ENCODE assay signal across 8 cellular contexts in genomic region chrX:9466115-9466495, GRCh38. TPM values are rescaled to one million over a fixed set of nuclear protein-coding genes. Genes with fewer than 3 reads are reported as not detected.
A peak's percentile ranks its signal among the peaks of the same experiment; 100 is the strongest.
DNase-seq lines count a peak whose midpoint lies in the region; ATAC-seq and TF ChIP-seq lines count a peak whose summit lies in the region.

No MANE protein-coding gene starts in this region.

- ATAC-seq in activated CD8-positive, alpha-beta T cell treated with anti-CD3 and anti-CD28 coated beads, Interleukin-2, amount 10 ng/mL, durations not matched to agents 7 days and 5 days, result peak; percentile 4
- ATAC-seq in gastroesophageal sphincter (no peak), GM18870 (IDR thresholded peaks at IDR 0.05; ENCODE audit: unreplicated experiment) (no peak)

- TF ChIP-seq POLR2A in gastroesophageal sphincter (IDR thresholded peaks at IDR 0.05), result no peak

- H3K9me2 ChIP-seq in DOHH2 (replicated peaks; ENCODE audit: control insufficient read depth, low read length), result no peaks in the 10 kb centered on the region

- peaks cover 33% of the 10 kb centered on the region for H3K4me1 ChIP-seq in DOHH2 (ENCODE audit: control insufficient read depth, low read length)
- peaks cover 0 to 51% (median 3%) of the 10 kb centered on the region in 3 donors for H3K4me1 ChIP-seq in gastroesophageal sphincter
- peaks cover 10 to 43% of the 10 kb centered on the region in 2 experiments for H3K4me1 ChIP-seq in neutrophil (ENCODE audit: control insufficient read depth in 1 of 2, insufficient read depth in 1 of 2, low read depth in 1 of 2, low read length in 1 of 2)

- H3K79me2 ChIP-seq in DOHH2 (ENCODE audit: control insufficient read depth, low read length), result peaks cover 53% of the 10 kb centered on the region

- peaks cover 13% of the 10 kb centered on the region for H3K36me3 Mint-ChIP-seq in activated CD8-positive, alpha-beta T cell treated with anti-CD3 and anti-CD28 coated beads, Interleukin-2, amount 10 ng/mL, durations not matched to agents 7 days and 5 days (ENCODE audit: low read depth)

- peak overlapping the region; percentile 76 for H3K4me3 ChIP-seq in DOHH2 (ENCODE audit: low read length)
- H3K4me3 ChIP-seq in gastroesophageal sphincter, result peak overlapping the region; percentile 76 to 77
- peak overlapping the region; percentile 74 for H3K4me3 ChIP-seq in neutrophil (ENCODE audit: low read depth in 1 of 2, low read length in 1 of 2)

- peak; percentile 49 for DNase-seq in HK-2 (ENCODE audit: unreplicated experiment)
- peak; percentile 32 for DNase-seq in activated CD8-positive, alpha-beta T cell treated with anti-CD3 and anti-CD28 coated beads, Interleukin-2, amount 10 ng/mL, durations not matched to agents 7 days and 5 days
- no peak for DNase-seq in GDM1 (lab: John Stamatoyannopoulos, UW)
- no peak for DNase-seq in NCI-H774 (lab: John Stamatoyannopoulos, UW)

- peak overlapping the region; percentile 60 for H3K27ac Mint-ChIP-seq in activated CD8-positive, alpha-beta T cell treated with anti-CD3 and anti-CD28 coated beads, Interleukin-2, amount 10 ng/mL, durations not matched to agents 7 days and 5 days

- peak overlapping the region; percentile 65 for H3K4me2 ChIP-seq in DOHH2 (ENCODE audit: low read length)

- no peaks in the 10 kb centered on the region for H3K27me3 Mint-ChIP-seq in activated CD8-positive, alpha-beta T cell treated with anti-CD3 and anti-CD28 coated beads, Interleukin-2, amount 10 ng/mL, durations not matched to agents 7 days and 5 days (ENCODE audit: low read depth)

- no peak for TF ChIP-seq EP300 in gastroesophageal sphincter (IDR thresholded peaks at IDR 0.05)

- H4K20me1 ChIP-seq in DOHH2 (ENCODE audit: control insufficient read depth, insufficient read depth, low read depth, low read length), result no peaks in the 10 kb centered on the region; the same call in 1 of the 2 replicates

- 0 out of 2 replicates have a peak, but pooled peaks cover 3% of the 10 kb centered on the region for H3K36me3 ChIP-seq in DOHH2 (ENCODE audit: control insufficient read depth, low read length)
- H3K36me3 ChIP-seq in gastroesophageal sphincter, result no peaks in the 10 kb centered on the region
- peaks cover 10% of the 10 kb centered on the region for H3K36me3 ChIP-seq in neutrophil

- no peaks in the 10 kb centered on the region for H3K27me3 ChIP-seq in DOHH2 (ENCODE audit: control insufficient read depth, low read length)
- no peaks in the 10 kb centered on the region for H3K27me3 ChIP-seq in gastroesophageal sphincter
- H3K27me3 ChIP-seq in neutrophil, result peaks cover 10% of the 10 kb centered on the region

- H3F3A ChIP-seq in DOHH2 (ENCODE audit: control insufficient read depth, insufficient read depth), result 0 out of 2 replicates have a peak, but pooled peaks cover 3% of the 10 kb centered on the region

- peaks cover 40% of the 10 kb centered on the region for H3K4me1 Mint-ChIP-seq in activated CD8-positive, alpha-beta T cell treated with anti-CD3 and anti-CD28 coated beads, Interleukin-2, amount 10 ng/mL, durations not matched to agents 7 days and 5 days (ENCODE audit: low read depth)

- peak overlapping the region; percentile 72 for H3K4me3 Mint-ChIP-seq in activated CD8-positive, alpha-beta T cell treated with anti-CD3 and anti-CD28 coated beads, Interleukin-2, amount 10 ng/mL, durations not matched to agents 7 days and 5 days

- CTCF ChIA-PET in activated CD8-positive, alpha-beta T cell treated with anti-CD3 and anti-CD28 coated beads, Interleukin-2, amount 10 ng/mL, durations not matched to agents 7 days and 5 days (lab: Charles Lee), result no interaction called here

- no CpG with 5 or more reads among the region's 31 CpGs for WGBS in gastroesophageal sphincter (ENCODE audit: low coverage in 1 of 2), 2 donors

- no peak for TF ChIP-seq CTCF in DOHH2 (IDR thresholded peaks at IDR 0.05; ENCODE audit: low read depth, low read length, poor library complexity, severe bottlenecking)
- TF ChIP-seq CTCF in gastroesophageal sphincter (IDR thresholded peaks at IDR 0.05), result no peak
- TF ChIP-seq CTCF in neutrophil (IDR thresholded peaks at IDR 0.05), result no peak

- H3K9me3 ChIP-seq in DOHH2 (ENCODE audit: control insufficient read depth, insufficient read depth, low read length) (no peaks in the 10 kb centered on the region), gastroesophageal sphincter (no peaks in the 10 kb centered on the region), neutrophil (no peaks in the 10 kb centered on the region)

- POLR2A ChIA-PET in activated CD8-positive, alpha-beta T cell treated with anti-CD3 and anti-CD28 coated beads, Interleukin-2, amount 10 ng/mL, durations not matched to agents 7 days and 5 days (lab: Charles Lee), result no interaction called here

- no peak overlapping the region for H3K27ac ChIP-seq in DOHH2 (ENCODE audit: low read depth, low read length)
- peak overlapping the region; percentile 73 to 94 (median 88) for H3K27ac ChIP-seq in gastroesophageal sphincter
- H3K27ac ChIP-seq in neutrophil, result peak overlapping the region; percentile 94

- H3K9me3 Mint-ChIP-seq in activated CD8-positive, alpha-beta T cell treated with anti-CD3 and anti-CD28 coated beads, Interleukin-2, amount 10 ng/mL, durations not matched to agents 7 days and 5 days (ENCODE audit: insufficient read depth), result no peaks in the 10 kb centered on the region

RNA-seq across cellular contexts. Expression of gene TBL1X, which starts 1.2 kb away (rescaled TPM):
- total RNA-seq in activated CD8-positive, alpha-beta T cell treated with anti-CD3 and anti-CD28 coated beads, Interleukin-2, amount 10 ng/mL, durations not matched to agents 7 days and 5 days, result 10 to 100 TPM; 20.0 to 23.0 TPM
- 10 to 100 TPM; 27.7 to 49.1 (median 39.6) TPM for total RNA-seq in gastroesophageal sphincter

Comparison
In these comparisons a context has a peak if more than half of its experiments do, and no peak if none do; other contexts are left out.
1. DNase-seq: peak in HK-2 (single experiment) and activated CD8-positive, alpha-beta T cell treated with anti-CD3 and anti-CD28 coated beads, Interleukin-2, amount 10 ng/mL, durations not matched to agents 7 days and 5 days (single experiment); none in GDM1 (single experiment) and NCI-H774 (single experiment).
2. Peak in every context shown above with its lines, with median percentiles within 50 percentile points of each other: H3K4me3 ChIP-seq.